7 cellular contexts compared by ENCODE assay signal in the genomic region with DNA sequence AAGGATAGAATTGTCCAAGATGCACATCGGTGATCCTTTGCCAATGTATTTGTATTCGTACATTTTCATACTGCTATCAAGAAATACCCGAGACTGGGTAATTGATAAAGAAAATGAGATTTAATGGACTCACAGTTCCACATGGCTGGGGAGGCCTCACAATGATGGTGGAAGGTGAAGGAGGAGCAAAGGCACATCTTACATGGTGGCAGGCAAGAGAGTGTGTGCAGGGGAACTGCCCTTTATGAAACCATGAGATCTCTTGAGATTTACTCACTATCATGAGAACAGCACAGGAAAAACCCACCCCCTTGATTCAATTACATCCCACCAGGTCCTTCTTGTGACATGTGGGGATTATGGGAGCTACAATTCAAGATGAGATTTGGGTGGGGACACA.
DNase-seq lines count a peak whose midpoint lies in the region; ATAC-seq, FAIRE-seq and TF ChIP-seq lines count a peak whose summit lies in the region.
"Not testable (repeated sequence)": the region's sequence is repeated elsewhere in the genome, so short reads cannot be mapped to it uniquely, and the experiment has no call there.

No MANE protein-coding gene starts in this region.

- not testable (repeated sequence) for H3K9ac ChIP-seq in K562 (ENCODE audit: insufficient read depth in 1 of 2, low read depth in 2 of 2, low read length in 2 of 2)

- peak overlapping the region in 5 of 7 donors; percentile 25 to 88 (median 42) for H3K27ac Mint-ChIP-seq in CD4-positive, alpha-beta memory T cell
- peak overlapping the region in 2 of 3 donors; percentile 4 to 31 for H3K27ac Mint-ChIP-seq in IgD-negative memory B cell
- H3K27ac Mint-ChIP-seq in activated CD8-positive, alpha-beta T cell treated with anti-CD3 and anti-CD28 coated beads for 36 hours: peak overlapping the region; percentile 7
- H3K27ac Mint-ChIP-seq in naive B cell: peak overlapping the region; percentile 24 to 84 (median 58)
- peak overlapping the region; percentile 60 for H3K27ac Mint-ChIP-seq in stimulated activated naive B cell treated with anti-CD40 and anti-IgM and Interleukin-4, amounts not matched to agents 10 μg/mL and 1 μg/mL and 100 μg/mL, for 72 hours

- not testable (repeated sequence) for TF ChIP-seq EP300 in K562 (IDR thresholded peaks at IDR 0.05; ENCODE audit: low read length)

- H2AFZ ChIP-seq in K562 (ENCODE audit: low read depth, low read length): not testable (repeated sequence)

- peaks cover 41% of the 10 kb centered on the region for H3K4me1 ChIP-seq in CD4-positive, alpha-beta memory T cell (ENCODE audit: insufficient read depth, low read length)
- H3K4me1 ChIP-seq in K562 (replicated peaks in 1 of 2; ENCODE audit: control insufficient read depth in 2 of 2, insufficient read depth in 2 of 2, low read length in 2 of 2): not testable (repeated sequence)
- H3K4me1 ChIP-seq in neutrophil (ENCODE audit: control insufficient read depth in 1 of 2, insufficient read depth in 1 of 2, low read depth in 1 of 2, low read length in 1 of 2): peaks cover 34 to 44% of the 10 kb centered on the region in 2 experiments

- TF ChIP-seq CTCF in activated CD8-positive, alpha-beta T cell treated with anti-CD3 and anti-CD28 coated beads for 36 hours (IDR thresholded peaks at IDR 0.05); K562 (IDR thresholded peaks at IDR 0.05 in 2 of 3, conservative IDR thresholded peaks at IDR 0.05 in 1 of 3; ENCODE audit: insufficient read depth in 2 of 3, low read depth in 1 of 3, low read length in 3 of 3); neutrophil (IDR thresholded peaks at IDR 0.05): not testable (repeated sequence)

- DNase-seq in CD4-positive, alpha-beta memory T cell; activated CD8-positive, alpha-beta T cell treated with anti-CD3 and anti-CD28 coated beads for 36 hours; K562 (ENCODE audit: extremely low read depth in 1 of 4, low spot score in 3 of 4); naive B cell; stimulated activated naive B cell treated with anti-CD40 and anti-IgM and Interleukin-4, amounts not matched to agents 10 μg/mL and 1 μg/mL and 100 μg/mL, for 72 hours: not testable (repeated sequence)

- H3K79me2 ChIP-seq in K562 (ENCODE audit: control insufficient read depth, insufficient read depth, low read length): peaks cover 57% of the 10 kb centered on the region

- H3K9me1 ChIP-seq in K562 (ENCODE audit: control insufficient read depth, insufficient read depth, low read length): not testable (repeated sequence)

- peaks cover 2 to 13% (median 9%) of the 10 kb centered on the region in 8 donors for H3K9me3 Mint-ChIP-seq in CD4-positive, alpha-beta memory T cell
- H3K9me3 Mint-ChIP-seq in IgD-negative memory B cell: not testable (repeated sequence)
- peaks cover 12% of the 10 kb centered on the region for H3K9me3 Mint-ChIP-seq in activated CD8-positive, alpha-beta T cell treated with anti-CD3 and anti-CD28 coated beads for 36 hours
- peaks cover 3 to 12% (median 6%) of the 10 kb centered on the region in 7 donors for H3K9me3 Mint-ChIP-seq in naive B cell
- H3K9me3 Mint-ChIP-seq in stimulated activated naive B cell treated with anti-CD40 and anti-IgM and Interleukin-4, amounts not matched to agents 10 μg/mL and 1 μg/mL and 100 μg/mL, for 72 hours: peaks cover 15 to 16% of the 10 kb centered on the region in 2 donors

- not testable (repeated sequence) for H3K27me3 ChIP-seq in CD4-positive, alpha-beta memory T cell (ENCODE audit: insufficient read depth, low read length); K562 (ENCODE audit: control insufficient read depth in 2 of 2, insufficient read depth in 2 of 2, low read length in 2 of 2); neutrophil

- not testable (repeated sequence) for H3K27me3 Mint-ChIP-seq in CD4-positive, alpha-beta memory T cell; IgD-negative memory B cell; activated CD8-positive, alpha-beta T cell treated with anti-CD3 and anti-CD28 coated beads for 36 hours; naive B cell; stimulated activated naive B cell treated with anti-CD40 and anti-IgM and Interleukin-4, amounts not matched to agents 10 μg/mL and 1 μg/mL and 100 μg/mL, for 72 hours

- intact Hi-C loops in CD4-positive, alpha-beta memory T cell (cut with micrococcal nuclease): loop anchor here (5.0 kb wide), 1 partner anchor 38 kb away; no protein-coding TSS in a partner anchor
- intact Hi-C loops in activated CD8-positive, alpha-beta T cell treated with anti-CD3 and anti-CD28 coated beads for 36 hours (cut with micrococcal nuclease); K562 (cut with micrococcal nuclease): not testable (repeated sequence)

- not testable (repeated sequence) for TF ChIP-seq POLR2A in K562 (conservative IDR thresholded peaks at IDR 0.05)

- ATAC-seq in activated CD8-positive, alpha-beta T cell treated with anti-CD3 and anti-CD28 coated beads for 36 hours; K562; naive B cell (ENCODE audit: low read depth in 2 of 2); stimulated activated naive B cell treated with anti-CD40 and anti-IgM and Interleukin-4, amounts not matched to agents 10 μg/mL and 1 μg/mL and 100 μg/mL, for 72 hours (replicated peaks): not testable (repeated sequence)

- H3K36me3 ChIP-seq in CD4-positive, alpha-beta memory T cell (ENCODE audit: insufficient read depth, low read length); K562 (ENCODE audit: control insufficient read depth, insufficient read depth, low read length); neutrophil: not testable (repeated sequence)

- 92% methylated on average over 3 of the region's 3 CpGs for WGBS in K562 (ENCODE audit: insufficient coverage, low coverage, missing lambda C conversion rate)

- not testable (repeated sequence) for H3K4me3 ChIP-seq in CD4-positive, alpha-beta memory T cell (ENCODE audit: low read length in 2 of 2); K562; neutrophil (ENCODE audit: low read depth in 1 of 2, low read length in 1 of 2)

- H3K9me3 ChIP-seq in CD4-positive, alpha-beta memory T cell (ENCODE audit: control insufficient read depth in 1 of 2, low read length in 2 of 2); neutrophil: not testable (repeated sequence)
- peaks cover 10% of the 10 kb centered on the region for H3K9me3 ChIP-seq in K562 (replicated peaks; ENCODE audit: control insufficient read depth, insufficient read depth, low read depth, low read length)

- peaks cover 54 to 80% (median 67%) of the 10 kb centered on the region in 4 donors for H3K4me1 Mint-ChIP-seq in CD4-positive, alpha-beta memory T cell
- peaks cover 31 to 43% (median 35%) of the 10 kb centered on the region in 3 donors for H3K4me1 Mint-ChIP-seq in IgD-negative memory B cell
- peaks cover 47% of the 10 kb centered on the region for H3K4me1 Mint-ChIP-seq in activated CD8-positive, alpha-beta T cell treated with anti-CD3 and anti-CD28 coated beads for 36 hours (ENCODE audit: low read depth)
- peaks cover 44 to 78% (median 66%) of the 10 kb centered on the region in 3 donors for H3K4me1 Mint-ChIP-seq in naive B cell
- peaks cover 57 to 88% of the 10 kb centered on the region in 2 donors for H3K4me1 Mint-ChIP-seq in stimulated activated naive B cell treated with anti-CD40 and anti-IgM and Interleukin-4, amounts not matched to agents 10 μg/mL and 1 μg/mL and 100 μg/mL, for 72 hours

- H3K4me3 Mint-ChIP-seq in CD4-positive, alpha-beta memory T cell: peak overlapping the region in 2 of 8 donors; percentile 42 to 51
- peak overlapping the region in 1 of 4 donors; percentile 67 for H3K4me3 Mint-ChIP-seq in IgD-negative memory B cell
- not testable (repeated sequence) for H3K4me3 Mint-ChIP-seq in activated CD8-positive, alpha-beta T cell treated with anti-CD3 and anti-CD28 coated beads for 36 hours; stimulated activated naive B cell treated with anti-CD40 and anti-IgM and Interleukin-4, amounts not matched to agents 10 μg/mL and 1 μg/mL and 100 μg/mL, for 72 hours
- peak overlapping the region in 1 of 8 donors; percentile 35 for H3K4me3 Mint-ChIP-seq in naive B cell

- FAIRE-seq in K562 (lab: Jason Lieb, UNC): not testable (repeated sequence)

- not testable (repeated sequence) for H4K20me1 ChIP-seq in K562 (replicated peaks; ENCODE audit: control insufficient read depth, insufficient read depth, low read length)

- not testable (repeated sequence) for H3K27ac ChIP-seq in CD4-positive, alpha-beta memory T cell (ENCODE audit: low read depth, low read length); K562 (ENCODE audit: extremely low read depth, low read depth, low read length)
- peak overlapping the region; percentile 13 for H3K27ac ChIP-seq in neutrophil

- in situ Hi-C loops in K562 (cut with MboI): not testable (repeated sequence)

- CTCF ChIA-PET in CD4-positive, alpha-beta memory T cell (lab: Charles Lee; ENCODE audit: partially characterized antibody); activated CD8-positive, alpha-beta T cell treated with anti-CD3 and anti-CD28 coated beads for 36 hours (lab: Charles Lee); K562 (lab: Yijun Ruan, JAX; ENCODE audit: low intra/inter-chr PET ratio): not testable (repeated sequence)

- POLR2A ChIA-PET in CD4-positive, alpha-beta memory T cell (lab: Charles Lee; ENCODE audit: partially characterized antibody): interaction anchor here (0.6 kb wide), 1 partner anchor 128 kb away, joined by 3 read pairs; no protein-coding TSS in a partner anchor
- POLR2A ChIA-PET in activated CD8-positive, alpha-beta T cell treated with anti-CD3 and anti-CD28 coated beads for 36 hours (lab: Charles Lee): not testable (repeated sequence)
- POLR2A ChIA-PET in K562 (lab: Yijun Ruan, JAX): interaction anchor here (0.6 kb wide), 1 partner anchor 45 kb away, joined by 3 read pairs; no protein-coding TSS in a partner anchor

- H3K36me3 Mint-ChIP-seq in CD4-positive, alpha-beta memory T cell: peaks cover 33 to 45% of the 10 kb centered on the region in 2 donors
- peaks cover 21% of the 10 kb centered on the region for H3K36me3 Mint-ChIP-seq in IgD-negative memory B cell
- peaks cover 20% of the 10 kb centered on the region for H3K36me3 Mint-ChIP-seq in activated CD8-positive, alpha-beta T cell treated with anti-CD3 and anti-CD28 coated beads for 36 hours (ENCODE audit: low read depth)
- H3K36me3 Mint-ChIP-seq in naive B cell: peaks cover 9 to 19% of the 10 kb centered on the region in 2 donors
- peaks cover 55 to 76% of the 10 kb centered on the region in 2 donors for H3K36me3 Mint-ChIP-seq in stimulated activated naive B cell treated with anti-CD40 and anti-IgM and Interleukin-4, amounts not matched to agents 10 μg/mL and 1 μg/mL and 100 μg/mL, for 72 hours

- not testable (repeated sequence) for BruUV-seq in K562 (replicated peaks; lab: Mats Ljungman, UMichigan)

- not testable (repeated sequence) for TF ChIP-seq RAD21 in K562 (CRISPR knock-in tag; conservative IDR thresholded peaks at IDR 0.05 in 1 of 2, IDR thresholded peaks at IDR 0.05 in 1 of 2)

- H3K4me2 ChIP-seq in K562 (ENCODE audit: insufficient read depth, low read length): not testable (repeated sequence)

Comparison
In these comparisons a context has a peak if more than half of its experiments do, and no peak if none do; other contexts are left out.
1. H3K27ac Mint-ChIP-seq: peak in every context shown above with its lines; median percentile 60 in stimulated activated naive B cell treated with anti-CD40 and anti-IgM and Interleukin-4, amounts not matched to agents 10 μg/mL and 1 μg/mL and 100 μg/mL, for 72 hours; 58 in naive B cell; 42 in CD4-positive, alpha-beta memory T cell; 18 in IgD-negative memory B cell; 7 in activated CD8-positive, alpha-beta T cell treated with anti-CD3 and anti-CD28 coated beads for 36 hours.